ENCODE assay signal across 5 cellular contexts in genomic region chr16:70154736-70155135, GRCh38. TPM values are rescaled to one million over a fixed set of nuclear protein-coding genes. Genes with fewer than 3 reads are reported as not detected.
"Had no signal": no experiment of that assay in that cellular context is flagged by ENCODE, and none has a peak within 500 bp of the region (broad histone marks: within the 10 kb centered on the region; RNA-seq: fewer than 3 reads in every experiment).

No MANE protein-coding gene starts in this region.

RNA-seq across cellular contexts. Expression of gene CLEC18C, which starts 18.9 kb away (rescaled TPM):
- total RNA-seq: chondrocyte, dermis blood vessel endothelial cell, endothelial cell of umbilical vein, gastroesophageal sphincter, glomerular endothelial cell had no signal
- polyA plus RNA-seq: endothelial cell of umbilical vein had no signal
